14 cellular contexts compared by ENCODE assay signal in the genomic region with DNA sequence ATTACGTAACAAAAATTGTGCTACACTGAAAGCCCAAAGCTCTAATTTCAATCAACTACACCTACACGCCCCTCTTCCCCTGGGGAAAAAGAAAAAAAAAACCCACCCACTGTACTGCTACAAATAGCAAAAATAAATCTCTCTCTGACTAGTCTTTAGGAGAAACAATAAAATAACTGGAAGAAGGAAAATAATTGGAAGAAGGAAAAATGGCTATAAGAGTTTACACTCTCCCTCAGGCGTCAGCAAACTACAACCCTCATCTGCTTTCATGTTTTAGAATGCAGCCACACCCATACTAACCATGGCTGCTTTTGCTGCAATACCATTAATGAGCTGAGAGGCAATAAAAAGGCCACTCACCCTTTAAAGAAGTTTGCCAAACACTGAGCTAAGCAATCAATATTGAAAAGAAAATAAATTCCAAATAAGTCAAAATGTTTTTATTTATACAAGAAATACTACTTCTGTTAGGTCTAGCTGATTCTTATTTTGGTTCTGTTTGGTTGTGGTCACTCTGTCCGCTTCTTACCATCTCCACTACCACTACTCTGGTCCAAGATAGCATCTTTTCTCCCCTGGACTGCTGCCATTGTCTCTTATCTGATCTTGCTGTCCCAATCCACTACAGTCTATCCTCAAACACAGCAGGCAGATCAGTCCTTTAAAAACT. TPM values are rescaled to one million over a fixed set of nuclear protein-coding genes. Genes with fewer than 3 reads are reported as not detected.
DNase-seq lines count a peak whose midpoint lies in the region; ATAC-seq and TF ChIP-seq lines count a peak whose summit lies in the region.
"Had no signal": no experiment of that assay in that cellular context is flagged by ENCODE, and none has a peak within 500 bp of the region (broad histone marks: within the 10 kb centered on the region; RNA-seq: fewer than 3 reads in every experiment).

No MANE protein-coding gene starts in this region.

- H3K9me3 ChIP-seq in GM23248 (ENCODE audit: low read depth): no peaks in the 10 kb centered on the region
- H3K9me3 ChIP-seq in SK-N-MC (ENCODE audit: low read depth, low read length): no peaks in the 10 kb centered on the region
- no peaks in the 10 kb centered on the region for H3K9me3 ChIP-seq in hepatocyte (ENCODE audit: low read depth)
- no peaks in the 10 kb centered on the region for H3K9me3 ChIP-seq in right cardiac atrium (ENCODE audit: control insufficient read depth, low read length)
- H3K9me3 ChIP-seq: psoas muscle had no signal

- no peaks in the 10 kb centered on the region for H3K36me3 Mint-ChIP-seq in chondrocyte (ENCODE audit: low read depth)

- H3K4me1 ChIP-seq in GM23248 (ENCODE audit: insufficient read depth) (peaks cover 33% of the 10 kb centered on the region), hepatocyte (ENCODE audit: insufficient read depth) (peaks cover 29% of the 10 kb centered on the region), right cardiac atrium (ENCODE audit: control insufficient read depth, insufficient read depth, low read length) (no peaks in the 10 kb centered on the region)

- no peak overlapping the region for H3K4me3 ChIP-seq in GM23248
- H3K4me3 ChIP-seq in SK-N-MC: no peak overlapping the region; the same call in 1 of the 2 replicates
- H3K4me3 ChIP-seq in hepatocyte: no peak overlapping the region
- H3K4me3 ChIP-seq in right cardiac atrium (ENCODE audit: low read length): no peak overlapping the region
- H3K4me3 ChIP-seq: psoas muscle had no signal

- DNase-seq in AG08395 (ENCODE audit: low spot score) (peak; percentile 30), GM23248 (peak; percentile 36), SK-N-MC (ENCODE audit: low read depth, low spot score) (no peak), hepatocyte (ENCODE audit: low spot score) (peak; percentile 14), right cardiac atrium (no peak), substantia nigra (lab: John Stamatoyannopoulos, UW) (no peak), chondrocyte (ENCODE audit: low spot score) (no peak)
- DNase-seq: cortex of kidney, NCI-H1105 treated with DMSO at 0.1 percent for 48 hours, NCI-H774, psoas muscle, SIG-M5 had no signal

- H3K27me3 ChIP-seq in GM23248 (replicated peaks; ENCODE audit: insufficient read depth) (no peaks in the 10 kb centered on the region), hepatocyte (no peaks in the 10 kb centered on the region), right cardiac atrium (ENCODE audit: control insufficient read depth, insufficient read depth) (no peaks in the 10 kb centered on the region)

- ATAC-seq in right cardiac atrium (no peak), GM21515 (IDR thresholded peaks at IDR 0.05; ENCODE audit: unreplicated experiment) (no peak)
- ATAC-seq: psoas muscle, WTC11 had no signal

- no peak overlapping the region for H2AFZ ChIP-seq in GM23248
- H2AFZ ChIP-seq in hepatocyte: no peak overlapping the region

- peaks cover 2% of the 10 kb centered on the region for H3K9me3 Mint-ChIP-seq in chondrocyte (ENCODE audit: low read depth)

- peak overlapping the region; percentile 14 for H3K4me2 ChIP-seq in GM23248 (ENCODE audit: unreplicated experiment)
- peak overlapping the region; percentile 73 for H3K4me2 ChIP-seq in hepatocyte

- peaks cover 37% of the 10 kb centered on the region for H3K4me1 Mint-ChIP-seq in chondrocyte (ENCODE audit: low read depth)

- in situ Hi-C loops in GM23248 (cut with MboI): no loop called here

- H3K27ac ChIP-seq in GM23248 (no peak overlapping the region), SK-N-MC (peak overlapping the region; percentile 50; the same call in 1 of the 2 replicates), hepatocyte (peak overlapping the region; percentile 45), right cardiac atrium (ENCODE audit: low read length) (no peak overlapping the region), substantia nigra (ENCODE audit: low read depth, low read length, poor library complexity, severe bottlenecking) (no peak overlapping the region)
- H3K27ac ChIP-seq: psoas muscle had no signal

- H3K9me2 ChIP-seq in GM23248 (ENCODE audit: insufficient read depth) (no peaks in the 10 kb centered on the region), hepatocyte (replicated peaks; ENCODE audit: insufficient read depth) (no peaks in the 10 kb centered on the region)

- no peak overlapping the region for H3K4me3 Mint-ChIP-seq in chondrocyte (ENCODE audit: unreplicated experiment)
- H3K4me3 Mint-ChIP-seq: WTC11 had no signal

- TF ChIP-seq CTCF in hepatocyte (IDR thresholded peaks at IDR 0.05; ENCODE audit: poor library complexity) (no peak), chondrocyte (IDR thresholded peaks at IDR 0.05) (no peak)

- H3K27ac Mint-ChIP-seq in chondrocyte (ENCODE audit: unreplicated experiment): no peak overlapping the region
- H3K27ac Mint-ChIP-seq: WTC11 had no signal

- H3K79me2 ChIP-seq in GM23248 (ENCODE audit: insufficient read depth): peaks cover 87% of the 10 kb centered on the region
- peaks cover 79% of the 10 kb centered on the region for H3K79me2 ChIP-seq in hepatocyte

- WGBS in GM23248 (ENCODE audit: low coverage in 1 of 2, low lambda C conversion rate in 2 of 2, missing lambda C conversion rate in 2 of 2), 2 experiments: 89 to 91% methylated on average over 4 of the region's 4 CpGs
- WGBS in hepatocyte (ENCODE audit: low lambda C conversion rate, missing lambda C conversion rate): 84% methylated on average over 4 of the region's 4 CpGs
- WGBS in right cardiac atrium: 79% methylated on average over 4 of the region's 4 CpGs

- intact Hi-C loops in right cardiac atrium (cut with DNase I): no loop called here

- H3K9ac ChIP-seq in GM23248 (no peak overlapping the region), SK-N-MC (ENCODE audit: insufficient read length) (no peak overlapping the region)

- H4K20me1 ChIP-seq in GM23248 (ENCODE audit: insufficient read depth) (0 out of 2 replicates have a peak, but pooled peaks cover 8% of the 10 kb centered on the region), hepatocyte (ENCODE audit: insufficient read depth, poor library complexity, severe bottlenecking) (no peaks in the 10 kb centered on the region)

- no peaks in the 10 kb centered on the region for H3K27me3 Mint-ChIP-seq in chondrocyte (ENCODE audit: low read depth)

- H3K36me3 ChIP-seq in GM23248 (ENCODE audit: low read depth) (no peaks in the 10 kb centered on the region), SK-N-MC (ENCODE audit: insufficient read depth, low read length) (no peaks in the 10 kb centered on the region), hepatocyte (replicated peaks; ENCODE audit: insufficient read depth, low read depth) (no peaks in the 10 kb centered on the region)

- H3F3A ChIP-seq in GM23248 (ENCODE audit: insufficient read depth): no peaks in the 10 kb centered on the region

RNA-seq across cellular contexts. Expression of a gene that starts 3.8 kb away (rescaled TPM):
- 38.2 and 43.1 TPM in 2 replicates for total RNA-seq in GM23248 (2014; rRNA removed; shearing (Covaris generic))
- 35.7 and 37.2 TPM in 2 replicates for polyA plus RNA-seq in GM23248 (2016; fragmentation: Nextera tagmentation; extraction: Ambion mirVana)
- total RNA-seq in hepatocyte: 28.9 and 37.6 TPM in 2 replicates
- 16.5 and 18.1 TPM in 2 replicates for polyA plus RNA-seq in hepatocyte
- total RNA-seq in right cardiac atrium: 10 to 100 TPM; 24.7 to 28.9 (median 28.1) TPM
- polyA plus RNA-seq in right cardiac atrium: 10.9 TPM
- 23.9 to 24.4 TPM (median 24.2 TPM) in 3 replicates for total RNA-seq in chondrocyte

Comparison
In these comparisons a context has a peak if more than half of its experiments do, and no peak if none do; other contexts are left out.
1. DNase-seq: peak in AG08395 (single experiment), GM23248 (single experiment) and hepatocyte (single experiment); none in SK-N-MC (single experiment), right cardiac atrium (0 of 3), substantia nigra (0 of 49) and chondrocyte (single experiment).
2. H3K27ac ChIP-seq: peak in SK-N-MC (single experiment) and hepatocyte (single experiment); none in GM23248 (single experiment), right cardiac atrium (single experiment) and substantia nigra (single experiment).